9 cellular contexts compared by ENCODE assay signal in genomic region chr20:50385733-50386640, GRCh38.
A peak's percentile ranks its signal among the peaks of the same experiment; 100 is the strongest.
DNase-seq lines count a peak whose midpoint lies in the region; ATAC-seq and TF ChIP-seq lines count a peak whose summit lies in the region.
"Had no signal": no experiment of that assay in that cellular context is flagged by ENCODE, and none has a peak within 500 bp of the region (broad histone marks: within the 10 kb centered on the region; RNA-seq: fewer than 3 reads in every experiment).

No MANE protein-coding gene starts in this region.

- no peaks in the 10 kb centered on the region for H3K9me3 Mint-ChIP-seq in activated naive CD4-positive, alpha-beta T cell treated with anti-CD3 and anti-CD28 coated beads, Interleukin-2, amount 50 U/mL, for 24 hours

- no peaks in the 10 kb centered on the region for H3K9me3 ChIP-seq in DND-41 (ENCODE audit: insufficient read depth, low read length, severe bottlenecking)
- H3K9me3 ChIP-seq: body of pancreas had no signal

- no peaks in the 10 kb centered on the region for H3K27me3 Mint-ChIP-seq in activated naive CD4-positive, alpha-beta T cell treated with anti-CD3 and anti-CD28 coated beads, Interleukin-2, amount 50 U/mL, for 24 hours

- peaks cover 26% of the 10 kb centered on the region for H3K4me1 ChIP-seq in DND-41 (ENCODE audit: insufficient read depth, low read length)

- no peaks in the 10 kb centered on the region for H3K36me3 Mint-ChIP-seq in activated naive CD4-positive, alpha-beta T cell treated with anti-CD3 and anti-CD28 coated beads, Interleukin-2, amount 50 U/mL, for 24 hours

- peak; percentile 42 for DNase-seq in DND-41
- peak; percentile 46 for DNase-seq in activated CD4-positive, CD25-positive, alpha-beta regulatory T cell treated with anti-CD3 and anti-CD28 coated beads, Interleukin-2, amount 50 U/mL, for 72 hours
- peak; percentile 33 for DNase-seq in stimulated activated CD8-positive, alpha-beta memory T cell treated with anti-CD3 and anti-CD28 coated beads, Interleukin-12 subunit alpha, Interleukin-12 subunit beta, amount 100 ng/mL, for 1 hour (ENCODE audit: low read depth)
- DNase-seq in erythroblast (lab: John Stamatoyannopoulos, UW) = no peak

- TF ChIP-seq POLR2A in erythroblast (IDR thresholded peaks at IDR 0.05; ENCODE audit: low read length) = no peak

- no peaks in the 10 kb centered on the region for H3K79me2 ChIP-seq in DND-41 (ENCODE audit: insufficient read depth, low read length)

- no peak overlapping the region for H2AFZ ChIP-seq in DND-41 (ENCODE audit: low read depth, low read length)

- H3K4me1 Mint-ChIP-seq in activated naive CD4-positive, alpha-beta T cell treated with anti-CD3 and anti-CD28 coated beads, Interleukin-2, amount 50 U/mL, for 24 hours = peaks cover 53% of the 10 kb centered on the region

- ATAC-seq in DND-41 (ENCODE audit: insufficient read depth, low read depth) (peak; percentile 81), GM18519 (IDR thresholded peaks at IDR 0.05; ENCODE audit: low FRiP score, unreplicated experiment) (no peak), GM18858 (IDR thresholded peaks at IDR 0.05; ENCODE audit: unreplicated experiment) (no peak), GM19328 (IDR thresholded peaks at IDR 0.05; ENCODE audit: unreplicated experiment) (no peak)
- ATAC-seq: body of pancreas had no signal

- H3K36me3 ChIP-seq in DND-41 (ENCODE audit: insufficient read depth, low read length) = no peaks in the 10 kb centered on the region

- peak overlapping the region; percentile 52; the same call in 1 of the 2 replicates for H3K4me2 ChIP-seq in DND-41 (ENCODE audit: insufficient read depth, low read length)

- peak overlapping the region; percentile 30 for H3K4me3 Mint-ChIP-seq in activated naive CD4-positive, alpha-beta T cell treated with anti-CD3 and anti-CD28 coated beads, Interleukin-2, amount 50 U/mL, for 24 hours

- no peak overlapping the region for H3K9ac ChIP-seq in DND-41 (ENCODE audit: low read depth, low read length)

- H4K20me1 ChIP-seq in DND-41 (ENCODE audit: insufficient read depth, low read length) = 0 out of 2 replicates have a peak, but pooled peaks cover 7% of the 10 kb centered on the region

- H3K27me3 ChIP-seq in DND-41 (ENCODE audit: insufficient read depth, low read length, poor library complexity) = peaks cover 15% of the 10 kb centered on the region
- H3K27me3 ChIP-seq: body of pancreas had no signal

- TF ChIP-seq CTCF in DND-41 (IDR thresholded peaks at IDR 0.05; ENCODE audit: borderline replicate concordance, extremely low read depth, low read length, poor library complexity, severe bottlenecking) = no peak

- peak overlapping the region; percentile 20 for H3K27ac Mint-ChIP-seq in activated naive CD4-positive, alpha-beta T cell treated with anti-CD3 and anti-CD28 coated beads, Interleukin-2, amount 50 U/mL, for 24 hours

- no peak overlapping the region for H3K27ac ChIP-seq in DND-41 (ENCODE audit: low read length)
- H3K27ac ChIP-seq: body of pancreas had no signal

- no peak overlapping the region for H3K4me3 ChIP-seq in DND-41 (ENCODE audit: low read depth in 1 of 2, low read length in 2 of 2)
- H3K4me3 ChIP-seq: body of pancreas had no signal

Comparison
In these comparisons a context has a peak if more than half of its experiments do, and no peak if none do; other contexts are left out.
1. DNase-seq: peak in DND-41 (single experiment), activated CD4-positive, CD25-positive, alpha-beta regulatory T cell treated with anti-CD3 and anti-CD28 coated beads, Interleukin-2, amount 50 U/mL, for 72 hours (single experiment) and stimulated activated CD8-positive, alpha-beta memory T cell treated with anti-CD3 and anti-CD28 coated beads, Interleukin-12 subunit alpha, Interleukin-12 subunit beta, amount 100 ng/mL, for 1 hour (single experiment); none in erythroblast (0 of 2).